ENCODE assay signal across 8 cellular contexts in genomic region chr22:37887610-37888378, GRCh38. TPM values are rescaled to one million over a fixed set of nuclear protein-coding genes. Genes with fewer than 3 reads are reported as not detected.
DNase-seq lines count a peak whose midpoint lies in the region; ATAC-seq and TF ChIP-seq lines count a peak whose summit lies in the region.

No MANE protein-coding gene starts in this region.

- no peaks in the 10 kb centered on the region for H3K27me3 ChIP-seq in parathyroid adenoma (ENCODE audit: control insufficient read depth, insufficient read depth, low read length)

- H3K9ac ChIP-seq in SK-N-MC (ENCODE audit: insufficient read length) (no peak overlapping the region), parathyroid adenoma (no peak overlapping the region)

- peaks cover 66% of the 10 kb centered on the region for H3K36me3 ChIP-seq in SK-N-MC (ENCODE audit: insufficient read depth, low read length)
- no peaks in the 10 kb centered on the region for H3K36me3 ChIP-seq in parathyroid adenoma (ENCODE audit: control insufficient read depth, insufficient read depth, low read length)

- H3K4me1 ChIP-seq in parathyroid adenoma: peaks cover 27% of the 10 kb centered on the region

- ATAC-seq in GM21529 (IDR thresholded peaks at IDR 0.05; ENCODE audit: unreplicated experiment): no peak

- TF ChIP-seq CTCF in fibroblast of villous mesenchyme (IDR thresholded peaks at IDR 0.05; ENCODE audit: insufficient read depth, low read depth, low read length) (peak; percentile 79), parathyroid adenoma (IDR thresholded peaks at IDR 0.05) (peak; percentile 54)

- H3K4me3 ChIP-seq in SK-N-MC: no peak overlapping the region
- H3K4me3 ChIP-seq in fibroblast of villous mesenchyme (ENCODE audit: low read depth, low read length): no peak overlapping the region
- H3K4me3 ChIP-seq in parathyroid adenoma (ENCODE audit: low read depth, low read length): peak overlapping the region; percentile 37

- peak overlapping the region; percentile 55 for H3K4me2 ChIP-seq in parathyroid adenoma (ENCODE audit: low read length)

- H3K27ac ChIP-seq in SK-N-MC (peak overlapping the region; percentile 49), parathyroid adenoma (peak overlapping the region; percentile 99)

- no peaks in the 10 kb centered on the region for H3K79me2 ChIP-seq in parathyroid adenoma

- no peaks in the 10 kb centered on the region for H3K9me3 ChIP-seq in SK-N-MC (ENCODE audit: low read depth, low read length)
- no peaks in the 10 kb centered on the region for H3K9me3 ChIP-seq in parathyroid adenoma (ENCODE audit: control insufficient read depth, low read length)

- H2AFZ ChIP-seq in parathyroid adenoma: no peak overlapping the region

- DNase-seq in EH (ENCODE audit: low read depth) (peak; percentile 97), SK-N-MC (ENCODE audit: low read depth, low spot score) (no peak), fibroblast of villous mesenchyme (ENCODE audit: low read depth) (peak; percentile 90), NCI-H2081 (lab: John Stamatoyannopoulos, UW) (no peak), NOMO-1 treated with dmso at 0.1 percent for 144 hours (lab: John Stamatoyannopoulos, UW; ENCODE audit: unreplicated experiment) (no peak), NCI-H748 treated with DMSO at 0.1 percent for 48 hours (lab: John Stamatoyannopoulos, UW) (no peak)

RNA-seq across cellular contexts. Expression of gene MICALL1, which starts 18.3 kb away (rescaled TPM):
- 39.3 and 47.9 TPM in 2 replicates for total RNA-seq in fibroblast of villous mesenchyme

RNA-seq across cellular contexts. Expression of gene EIF3L, which starts 38.6 kb away (rescaled TPM):
- 230 and 285 TPM in 2 replicates for total RNA-seq in fibroblast of villous mesenchyme

RNA-seq across cellular contexts. Expression of gene ANKRD54, which starts 43.7 kb away (rescaled TPM):
- total RNA-seq in fibroblast of villous mesenchyme: 24.8 and 28.5 TPM in 2 replicates

Comparison
In these comparisons a context has a peak if more than half of its experiments do, and no peak if none do; other contexts are left out.
1. DNase-seq: peak in EH (single experiment) and fibroblast of villous mesenchyme (single experiment); none in SK-N-MC (single experiment), NCI-H2081 (0 of 2), NOMO-1 treated with dmso at 0.1 percent for 144 hours (single experiment) and NCI-H748 treated with DMSO at 0.1 percent for 48 hours (single experiment).